In genomic region chr7:1708640-1709249, GRCh38 we compare ENCODE assay signal across 1 cellular context.
TF ChIP-seq lines count a peak whose summit lies in the region.

No MANE protein-coding gene starts in this region.

TF ChIP-seq in SK-N-SH, 30 proteins besides CTCF, POLR2A, EP300 and RAD21 (continued from another document):
- TF ChIP-seq REST (IDR thresholded peaks at IDR 0.05; ENCODE audit: low read depth, low read length) = no peak
- no peak for TF ChIP-seq MAX (IDR thresholded peaks at IDR 0.05; ENCODE audit: low read depth)
- TF ChIP-seq USF1 (IDR thresholded peaks at IDR 0.05; ENCODE audit: borderline replicate concordance, low read depth) = no peak
- no peak for TF ChIP-seq ZBTB33 (IDR thresholded peaks at IDR 0.05; ENCODE audit: borderline replicate concordance, low read depth)
- no peak for TF ChIP-seq EZH2phosphoT487 (IDR thresholded peaks at IDR 0.05; ENCODE audit: borderline replicate concordance, low read depth)
- TF ChIP-seq TEAD4 (IDR thresholded peaks at IDR 0.05; ENCODE audit: borderline replicate concordance, insufficient read depth) = no peak
- TF ChIP-seq TAF1 (IDR thresholded peaks at IDR 0.05; ENCODE audit: borderline replicate concordance, low read depth, low read length) = no peak
- TF ChIP-seq FOSL2 (IDR thresholded peaks at IDR 0.05; ENCODE audit: borderline replicate concordance, low read depth) = no peak
- no peak for TF ChIP-seq POLR2AphosphoS5 (IDR thresholded peaks at IDR 0.05; ENCODE audit: low read depth, low read length)
- no peak for TF ChIP-seq RXRA (IDR thresholded peaks at IDR 0.05; ENCODE audit: borderline replicate concordance, low read depth)
- TF ChIP-seq JUND (IDR thresholded peaks at IDR 0.05) = no peak
- TF ChIP-seq CHD2 (IDR thresholded peaks at IDR 0.05; ENCODE audit: low read length, partially characterized antibody) = no peak
- TF ChIP-seq SMC3 (IDR thresholded peaks at IDR 0.05; ENCODE audit: low read depth, low read length) = no peak
- TF ChIP-seq FOXJ3 (CRISPR knock-in tag; IDR thresholded peaks at IDR 0.05) = no peak
